11 cellular contexts compared by ENCODE assay signal in genomic region chr12:47218191-47218654, GRCh38.
DNase-seq lines count a peak whose midpoint lies in the region; ATAC-seq, FAIRE-seq and TF ChIP-seq lines count a peak whose summit lies in the region.
"Had no signal": no experiment of that assay in that cellular context is flagged by ENCODE, and none has a peak within 500 bp of the region (broad histone marks: within the 10 kb centered on the region; RNA-seq: fewer than 3 reads in every experiment).

No MANE protein-coding gene starts in this region.

- POLR2A ChIA-PET in activated CD4-positive, alpha-beta memory T cell treated with anti-CD3 and anti-CD28 coated beads, Interleukin-2, amount 10 ng/mL, durations not matched to agents 7 days and 5 days (lab: Charles Lee), result interaction anchor here (0.6 to 8.4 kb wide), 20 partner anchors 10 to 1228 kb away, joined by 3 to 222 read pairs (median 6); partner anchors contain the start of genes AMIGO2, PCED1B, SCAF11 and SLC38A1

- no peaks in the 10 kb centered on the region for H3K27me3 ChIP-seq in ovary
- H3K27me3 ChIP-seq in pancreas, result no peaks in the 10 kb centered on the region
- H3K27me3 ChIP-seq: tibial artery had no signal

- H3K4me1 Mint-ChIP-seq in activated CD4-positive, alpha-beta memory T cell treated with anti-CD3 and anti-CD28 coated beads, Interleukin-2, amount 10 ng/mL, durations not matched to agents 7 days and 5 days, result peaks cover 42% of the 10 kb centered on the region
- H3K4me1 Mint-ChIP-seq in natural killer cell treated with Interleukin-12 subunit alpha and Interleukin-12 subunit beta and Interleukin-15 and Interleukin-18, amount 100 ng/mL, for 72 hours (ENCODE audit: low read depth in 2 of 2), result peaks cover 61 to 72% of the 10 kb centered on the region in 2 donors

- H3K9me3 Mint-ChIP-seq in activated CD4-positive, alpha-beta memory T cell treated with anti-CD3 and anti-CD28 coated beads, Interleukin-2, amount 10 ng/mL, durations not matched to agents 7 days and 5 days, result no peaks in the 10 kb centered on the region
- no peaks in the 10 kb centered on the region for H3K9me3 Mint-ChIP-seq in natural killer cell treated with Interleukin-12 subunit alpha and Interleukin-12 subunit beta and Interleukin-15 and Interleukin-18, amount 100 ng/mL, for 72 hours

- peak; percentile 75 for DNase-seq in activated CD4-positive, alpha-beta memory T cell treated with anti-CD3 and anti-CD28 coated beads, Interleukin-2, amount 10 ng/mL, durations not matched to agents 7 days and 5 days
- DNase-seq in natural killer cell treated with Interleukin-12 subunit alpha and Interleukin-12 subunit beta and Interleukin-15 and Interleukin-18, amount 100 ng/mL, for 72 hours (ENCODE audit: low spot score), result no peak
- DNase-seq in ovary, result no peak
- DNase-seq in pancreas, result no peak
- no peak for DNase-seq in NCI-H2196 (lab: John Stamatoyannopoulos, UW; ENCODE audit: unreplicated experiment)
- DNase-seq: GF-D8, PC-3, tibial artery had no signal

- no peaks in the 10 kb centered on the region for H3K27me3 Mint-ChIP-seq in activated CD4-positive, alpha-beta memory T cell treated with anti-CD3 and anti-CD28 coated beads, Interleukin-2, amount 10 ng/mL, durations not matched to agents 7 days and 5 days
- H3K27me3 Mint-ChIP-seq in natural killer cell treated with Interleukin-12 subunit alpha and Interleukin-12 subunit beta and Interleukin-15 and Interleukin-18, amount 100 ng/mL, for 72 hours, result no peaks in the 10 kb centered on the region

- no peak for TF ChIP-seq EP300 in ovary (IDR thresholded peaks at IDR 0.05)

- CTCF ChIA-PET in activated CD4-positive, alpha-beta memory T cell treated with anti-CD3 and anti-CD28 coated beads, Interleukin-2, amount 10 ng/mL, durations not matched to agents 7 days and 5 days (lab: Charles Lee), result interaction anchor here (0.7 to 5.7 kb wide), 11 partner anchors 11 to 194 kb away, joined by 3 to 61 read pairs (median 4); partner anchors contain the start of genes AMIGO2 and PCED1B

- no peaks in the 10 kb centered on the region for H3K36me3 ChIP-seq in ovary
- H3K36me3 ChIP-seq in pancreas, result no peaks in the 10 kb centered on the region

- H3K9me3 ChIP-seq in ovary, result no peaks in the 10 kb centered on the region
- no peaks in the 10 kb centered on the region for H3K9me3 ChIP-seq in pancreas
- H3K9me3 ChIP-seq: tibial artery had no signal

- peak overlapping the region; percentile 85 for H3K4me3 Mint-ChIP-seq in activated CD4-positive, alpha-beta memory T cell treated with anti-CD3 and anti-CD28 coated beads, Interleukin-2, amount 10 ng/mL, durations not matched to agents 7 days and 5 days
- peak overlapping the region; percentile 89 for H3K4me3 Mint-ChIP-seq in natural killer cell treated with Interleukin-12 subunit alpha and Interleukin-12 subunit beta and Interleukin-15 and Interleukin-18, amount 100 ng/mL, for 72 hours

- peak overlapping the region; percentile 97 for H3K27ac Mint-ChIP-seq in activated CD4-positive, alpha-beta memory T cell treated with anti-CD3 and anti-CD28 coated beads, Interleukin-2, amount 10 ng/mL, durations not matched to agents 7 days and 5 days
- peak overlapping the region; percentile 96 to 99 for H3K27ac Mint-ChIP-seq in natural killer cell treated with Interleukin-12 subunit alpha and Interleukin-12 subunit beta and Interleukin-15 and Interleukin-18, amount 100 ng/mL, for 72 hours

- H3K4me1 ChIP-seq in ovary (ENCODE audit: insufficient read depth) (peaks cover 6% of the 10 kb centered on the region), pancreas (peaks cover 2 to 11% (median 3%) of the 10 kb centered on the region in 3 donors)

- no peak for TF ChIP-seq CTCF in ovary (IDR thresholded peaks at IDR 0.05)
- no peak for TF ChIP-seq CTCF in pancreas (IDR thresholded peaks at IDR 0.05)

- peaks cover 72% of the 10 kb centered on the region for H3K36me3 Mint-ChIP-seq in activated CD4-positive, alpha-beta memory T cell treated with anti-CD3 and anti-CD28 coated beads, Interleukin-2, amount 10 ng/mL, durations not matched to agents 7 days and 5 days (ENCODE audit: low read depth)
- peaks cover 26% of the 10 kb centered on the region for H3K36me3 Mint-ChIP-seq in natural killer cell treated with Interleukin-12 subunit alpha and Interleukin-12 subunit beta and Interleukin-15 and Interleukin-18, amount 100 ng/mL, for 72 hours

- FAIRE-seq in pancreas (lab: Jason Lieb, UNC), result no peak

- H3K27ac ChIP-seq in ovary (no peak overlapping the region), pancreas (no peak overlapping the region)
- H3K27ac ChIP-seq: tibial artery had no signal

- no peak for TF ChIP-seq POLR2A in ovary (IDR thresholded peaks at IDR 0.05)

- intact Hi-C loops in ovary (cut with DNase I), result no loop called here
- intact Hi-C loops in pancreas (cut with DNase I), result no loop called here

- ATAC-seq in GM18502 (IDR thresholded peaks at IDR 0.05; ENCODE audit: poor library complexity, unreplicated experiment), result peak; percentile 35
- peak; percentile 37 for ATAC-seq in HG02759 (IDR thresholded peaks at IDR 0.05; ENCODE audit: unreplicated experiment)
- peak in 1 of 2 donors; percentile 26 for ATAC-seq in natural killer cell treated with Interleukin-12 subunit alpha and Interleukin-12 subunit beta and Interleukin-15 and Interleukin-18, amount 100 ng/mL, for 72 hours
- no peak for ATAC-seq in GM18517 (IDR thresholded peaks at IDR 0.05; ENCODE audit: unreplicated experiment)
- no peak for ATAC-seq in pancreas
- ATAC-seq: PC-3 had no signal

- 93 to 99% (median 94%) methylated on average over 8 of the region's 8 CpGs for WGBS in ovary, 3 donors
- 94 to 98% methylated on average over 8 of the region's 8 CpGs for WGBS in pancreas, 2 donors

- H3K4me3 ChIP-seq in ovary (no peak overlapping the region), pancreas (no peak overlapping the region)
- H3K4me3 ChIP-seq: tibial artery had no signal

Comparison
In these comparisons a context has a peak if more than half of its experiments do, and no peak if none do; other contexts are left out.
1. ATAC-seq: peak in GM18502 (single experiment) and HG02759 (single experiment); none in GM18517 (single experiment) and pancreas (0 of 4).